In genomic region chr13:103757361-103757760, GRCh38 we compare ENCODE assay signal across 24 cellular contexts.
"Had no signal": no experiment of that assay in that cellular context is flagged by ENCODE, and none has a peak within 500 bp of the region (broad histone marks: within the 10 kb centered on the region; RNA-seq: fewer than 3 reads in every experiment).

No MANE protein-coding gene starts in this region.

- H3K36me3 Mint-ChIP-seq: activated CD8-positive, alpha-beta memory T cell treated with anti-CD3 and anti-CD28 coated beads, Interleukin-2, amount 10 ng/mL, durations not matched to agents 7 days and 5 days; activated naive CD4-positive, alpha-beta T cell treated with anti-CD3 and anti-CD28 coated beads, Interleukin-2, amount 50 U/mL, for 24 hours; WTC11 had no signal

- DNase-seq: activated CD4-positive, alpha-beta T cell treated with anti-CD3 and anti-CD28 coated beads for 1 hour; activated CD4-positive, alpha-beta T cell treated with anti-CD3 and anti-CD28 coated beads, Interleukin-2, amount 10 ng/mL, durations not matched to agents 24 days and 14 days; activated CD4-positive, alpha-beta T cell treated with anti-CD3 and anti-CD28 coated beads, Interleukin-2, amount 50 U/mL, for 48 hours; activated CD8-positive, alpha-beta memory T cell treated with anti-CD3 and anti-CD28 coated beads, Interleukin-2, amount 10 ng/mL, durations not matched to agents 7 days and 5 days; activated effector memory CD4-positive, alpha-beta T cell treated with Interleukin-2 at 50 U/mL for 16 hours; activated naive CD4-positive, alpha-beta T cell; activated T-cell treated with anti-CD3 and anti-CD28 coated beads, Interleukin-2, amount 50 U/mL, for 24 hours; aorta; caudate nucleus; MG63; NCI-H1105; NCI-H1436; NCI-H1694 treated with DMSO at 0.1 percent for 48 hours; NCI-H2029 treated with DMSO at 0.1 percent for 48 hours; NCI-H345; NCI-H510A; NCI-H526 treated with DMSO at 0.1 percent for 48 hours; NCI-H82; PC-3; SHP77 treated with DMSO at 0.1 percent for 48 hours had no signal

- H3K27me3 Mint-ChIP-seq: activated CD4-positive, alpha-beta T cell treated with anti-CD3 and anti-CD28 coated beads, Interleukin-2, amount 10 ng/mL, durations not matched to agents 24 days and 14 days; activated CD8-positive, alpha-beta memory T cell treated with anti-CD3 and anti-CD28 coated beads, Interleukin-2, amount 10 ng/mL, durations not matched to agents 7 days and 5 days; activated naive CD4-positive, alpha-beta T cell treated with anti-CD3 and anti-CD28 coated beads, Interleukin-2, amount 50 U/mL, for 24 hours; activated T-cell treated with anti-CD3 and anti-CD28 coated beads, Interleukin-2, amount 50 U/mL, for 24 hours had no signal

- H3K9me3 Mint-ChIP-seq: activated CD4-positive, alpha-beta T cell treated with anti-CD3 and anti-CD28 coated beads, Interleukin-2, amount 10 ng/mL, durations not matched to agents 24 days and 14 days; activated naive CD4-positive, alpha-beta T cell treated with anti-CD3 and anti-CD28 coated beads, Interleukin-2, amount 50 U/mL, for 24 hours; activated T-helper 1 cell treated with anti-CD3 and anti-CD28 coated beads, Interleukin-12 subunit alpha, Interleukin-12 subunit beta, Interleukin-2, Interleukin-4 antibody, amounts not matched to agents 30 ng/mL and 10 ng/mL and 1 ng/mL, durations not matched to agents 14 hours and 24 hours and 36 hours; WTC11 had no signal

- ATAC-seq: activated CD8-positive, alpha-beta memory T cell treated with anti-CD3 and anti-CD28 coated beads, Interleukin-2, amount 10 ng/mL, durations not matched to agents 7 days and 5 days; PC-3; WTC11 had no signal

- H3K4me3 Mint-ChIP-seq: activated CD4-positive, alpha-beta T cell treated with anti-CD3 and anti-CD28 coated beads, Interleukin-2, amount 10 ng/mL, durations not matched to agents 24 days and 14 days; activated CD8-positive, alpha-beta memory T cell treated with anti-CD3 and anti-CD28 coated beads, Interleukin-2, amount 10 ng/mL, durations not matched to agents 7 days and 5 days; activated naive CD4-positive, alpha-beta T cell treated with anti-CD3 and anti-CD28 coated beads, Interleukin-2, amount 50 U/mL, for 24 hours; activated T-cell treated with anti-CD3 and anti-CD28 coated beads, Interleukin-2, amount 50 U/mL, for 24 hours; activated T-helper 1 cell treated with anti-CD3 and anti-CD28 coated beads, Interleukin-12 subunit alpha, Interleukin-12 subunit beta, Interleukin-2, Interleukin-4 antibody, amounts not matched to agents 30 ng/mL and 10 ng/mL and 1 ng/mL, durations not matched to agents 14 hours and 24 hours and 36 hours; T-helper 1 cell treated with Interleukin-12 subunit alpha and Interleukin-12 subunit beta and Interleukin-4 antibody, amounts not matched to agents 30 μg/mL and 1 μg/mL, for 36 hours; WTC11 had no signal

- H3K4me1 Mint-ChIP-seq: activated CD4-positive, alpha-beta T cell treated with anti-CD3 and anti-CD28 coated beads, Interleukin-2, amount 10 ng/mL, durations not matched to agents 24 days and 14 days; activated CD8-positive, alpha-beta memory T cell treated with anti-CD3 and anti-CD28 coated beads, Interleukin-2, amount 10 ng/mL, durations not matched to agents 7 days and 5 days; activated naive CD4-positive, alpha-beta T cell treated with anti-CD3 and anti-CD28 coated beads, Interleukin-2, amount 50 U/mL, for 24 hours had no signal

- H3K27ac Mint-ChIP-seq: activated CD4-positive, alpha-beta T cell treated with anti-CD3 and anti-CD28 coated beads, Interleukin-2, amount 10 ng/mL, durations not matched to agents 24 days and 14 days; activated CD8-positive, alpha-beta memory T cell treated with anti-CD3 and anti-CD28 coated beads, Interleukin-2, amount 10 ng/mL, durations not matched to agents 7 days and 5 days; activated naive CD4-positive, alpha-beta T cell treated with anti-CD3 and anti-CD28 coated beads, Interleukin-2, amount 50 U/mL, for 24 hours; activated T-cell treated with anti-CD3 and anti-CD28 coated beads, Interleukin-2, amount 50 U/mL, for 24 hours; activated T-helper 1 cell treated with anti-CD3 and anti-CD28 coated beads, Interleukin-12 subunit alpha, Interleukin-12 subunit beta, Interleukin-2, Interleukin-4 antibody, amounts not matched to agents 30 ng/mL and 10 ng/mL and 1 ng/mL, durations not matched to agents 14 hours and 24 hours and 36 hours; T-helper 1 cell treated with Interleukin-12 subunit alpha and Interleukin-12 subunit beta and Interleukin-4 antibody, amounts not matched to agents 30 μg/mL and 1 μg/mL, for 36 hours; WTC11 had no signal
